8 cellular contexts compared by ENCODE assay signal in genomic region chr2:99488999-99489757, GRCh38. TPM values are rescaled to one million over a fixed set of nuclear protein-coding genes. Genes with fewer than 3 reads are reported as not detected.
DNase-seq lines count a peak whose midpoint lies in the region; ATAC-seq and TF ChIP-seq lines count a peak whose summit lies in the region.

No MANE protein-coding gene starts in this region.

- intact Hi-C loops in A673 (cut with micrococcal nuclease; ENCODE audit: unreplicated experiment), result no loop called here

- no peaks in the 10 kb centered on the region for H3K27me3 ChIP-seq in A673 (replicated peaks; ENCODE audit: insufficient read depth, low read depth, low read length, poor library complexity)

- CTCF ChIA-PET in A673 (lab: Charles Lee), result no interaction called here

- H3K9me3 ChIP-seq in A673 (ENCODE audit: low read depth, low read length, poor library complexity, severe bottlenecking), result no peaks in the 10 kb centered on the region

- BruUV-seq in A673 (replicated peaks; lab: Mats Ljungman, UMichigan), result no TSS peak

- H3K4me1 ChIP-seq in A673 (ENCODE audit: insufficient read depth, low read length, poor library complexity, severe bottlenecking), result peaks cover 11% of the 10 kb centered on the region

- POLR2A ChIA-PET in A673 (lab: Charles Lee; ENCODE audit: low non-redundant PET), result no interaction called here
- POLR2A ChIA-PET in naive thymus-derived CD8-positive, alpha-beta T cell (lab: Charles Lee), result interaction anchor here (0.6 kb wide), 1 partner anchor 47 kb away, joined by 5 read pairs; no protein-coding TSS in a partner anchor

- TF ChIP-seq CTCF in A673 (conservative IDR thresholded peaks at IDR 0.05; ENCODE audit: low read depth, low read length), result no peak

- DNase-seq in A673 (ENCODE audit: low spot score) (peak; percentile 29), NOMO-1 treated with DMSO at 0.1 percent for 48 hours (lab: John Stamatoyannopoulos, UW; ENCODE audit: unreplicated experiment) (peak; percentile 50), fibroblast of peridontal ligament (ENCODE audit: extremely low read depth) (peak; percentile 35), superior temporal gyrus (ENCODE audit: extremely low spot score) (peak; percentile 49)
- peak; percentile 8 to 77 (median 43) for DNase-seq in naive thymus-derived CD8-positive, alpha-beta T cell

- H3K36me3 Mint-ChIP-seq in activated T-helper 17 cell treated with anti-CD3 and anti-CD28 coated beads, Interleukin-2, amount 50 U/mL, for 72 hours (ENCODE audit: low read depth), result peaks cover 21% of the 10 kb centered on the region
- peaks cover 0 to 5% (median 0%) of the 10 kb centered on the region in 3 donors for H3K36me3 Mint-ChIP-seq in naive thymus-derived CD8-positive, alpha-beta T cell

- H3K27ac Mint-ChIP-seq in activated T-helper 17 cell treated with anti-CD3 and anti-CD28 coated beads, Interleukin-2, amount 50 U/mL, for 72 hours, result peak overlapping the region; percentile 93
- peak overlapping the region; percentile 94 to 99 (median 96) for H3K27ac Mint-ChIP-seq in naive thymus-derived CD8-positive, alpha-beta T cell

- H3K27ac ChIP-seq in A673 (ENCODE audit: low read depth, low read length, poor library complexity, severe bottlenecking), result peak overlapping the region; percentile 73

- peak; percentile 23 for ATAC-seq in GM18520 (IDR thresholded peaks at IDR 0.05; ENCODE audit: unreplicated experiment)
- ATAC-seq in HG03045 (IDR thresholded peaks at IDR 0.05; ENCODE audit: unreplicated experiment), result peak; percentile 33
- ATAC-seq in activated T-helper 17 cell treated with anti-CD3 and anti-CD28 coated beads, Interleukin-2, amount 50 U/mL, for 72 hours (replicated peaks), result peak; percentile 42
- ATAC-seq in naive thymus-derived CD8-positive, alpha-beta T cell, result peak; percentile 24 to 40

- no peaks in the 10 kb centered on the region for H3K36me3 ChIP-seq in A673 (ENCODE audit: insufficient read depth, low read length, poor library complexity, severe bottlenecking)

- no peaks in the 10 kb centered on the region for H3K9me3 Mint-ChIP-seq in activated T-helper 17 cell treated with anti-CD3 and anti-CD28 coated beads, Interleukin-2, amount 50 U/mL, for 72 hours
- peaks cover 0 to 2% (median 0%) of the 10 kb centered on the region in 9 donors for H3K9me3 Mint-ChIP-seq in naive thymus-derived CD8-positive, alpha-beta T cell

- peaks cover 26% of the 10 kb centered on the region for H3K4me1 Mint-ChIP-seq in activated T-helper 17 cell treated with anti-CD3 and anti-CD28 coated beads, Interleukin-2, amount 50 U/mL, for 72 hours
- peaks cover 20 to 50% (median 49%) of the 10 kb centered on the region in 4 donors for H3K4me1 Mint-ChIP-seq in naive thymus-derived CD8-positive, alpha-beta T cell

- peak overlapping the region; percentile 74 for H3K4me3 ChIP-seq in A673 (ENCODE audit: low read depth, low read length, poor library complexity, severe bottlenecking)

- H3K27me3 Mint-ChIP-seq in activated T-helper 17 cell treated with anti-CD3 and anti-CD28 coated beads, Interleukin-2, amount 50 U/mL, for 72 hours, result no peaks in the 10 kb centered on the region
- peaks cover 0 to 2% (median 0%) of the 10 kb centered on the region in 5 donors for H3K27me3 Mint-ChIP-seq in naive thymus-derived CD8-positive, alpha-beta T cell

- peak overlapping the region; percentile 98 for H3K4me3 Mint-ChIP-seq in activated T-helper 17 cell treated with anti-CD3 and anti-CD28 coated beads, Interleukin-2, amount 50 U/mL, for 72 hours
- H3K4me3 Mint-ChIP-seq in naive thymus-derived CD8-positive, alpha-beta T cell, result peak overlapping the region; percentile 94 to 100 (median 98)

RNA-seq across cellular contexts. Expression of gene REV1, which starts 0.6 kb away (rescaled TPM):
- total RNA-seq in A673 (2021), result 38.1 and 41.2 TPM in 2 replicates
- total RNA-seq in activated T-helper 17 cell treated with anti-CD3 and anti-CD28 coated beads, Interleukin-2, amount 50 U/mL, for 72 hours, result 10 to 100 TPM; 33.1 to 40.1 TPM
- 10 to 100 TPM; 75.4 to 79.8 TPM for total RNA-seq in naive thymus-derived CD8-positive, alpha-beta T cell
- polyA plus RNA-seq in naive thymus-derived CD8-positive, alpha-beta T cell, result 10 to 100 TPM; 13.0 to 28.1 (median 18.0) TPM

Comparison
In these comparisons a context has a peak if more than half of its experiments do, and no peak if none do; other contexts are left out.
1. Peak in every context shown above with its lines: DNase-seq, ATAC-seq, H3K4me3 ChIP-seq and H3K27ac ChIP-seq.